ENCODE assay signal across 30 cellular contexts in genomic region chr2:207465894-207466293, GRCh38.
"Had no signal": no experiment of that assay in that cellular context is flagged by ENCODE, and none has a peak within 500 bp of the region (broad histone marks: within the 10 kb centered on the region; RNA-seq: fewer than 3 reads in every experiment).

No MANE protein-coding gene starts in this region.

- H3K27ac ChIP-seq: ascending aorta, body of pancreas, RWPE1, SJCRH30, VCaP had no signal

- DNase-seq: activated CD4-positive, alpha-beta memory T cell treated with anti-CD3 and anti-CD28 coated beads for 36 hours; activated CD4-positive, alpha-beta T cell treated with anti-CD3 and anti-CD28 coated beads, Interleukin-2, amount 10 ng/mL, durations not matched to agents 7 days and 5 days; activated CD4-positive, CD25-positive, alpha-beta regulatory T cell; activated CD8-positive, alpha-beta memory T cell treated with anti-CD3 and anti-CD28 coated beads for 24 hours; activated effector memory CD4-positive, alpha-beta T cell treated with anti-CD3 and anti-CD28 coated beads, Interleukin-2, amount 50 U/mL, for 16 hours; activated naive CD4-positive, alpha-beta T cell treated with Interleukin-2 at 50 U/mL for 16 hours; activated naive CD8-positive, alpha-beta T cell treated with anti-CD3 and anti-CD28 coated beads, Interleukin-2, amount 50 U/mL, for 24 hours; activated T-cell treated with anti-CD3 and anti-CD28 coated beads, Interleukin-2, amount 50 U/mL, for 4 hours; amniotic stem cell; body of pancreas; Kasumi-1; KBM-7; NCI-H1105 treated with DMSO at 0.1 percent for 48 hours; NCI-H1436 treated with DMSO at 0.1 percent for 48 hours; NCI-H2081; NCI-H2171; NCI-H345; NCI-H510A; NCI-H526 treated with DMSO at 0.1 percent for 48 hours; NCI-H82; OCI-M1; Right ventricle myocardium superior; SJCRH30; T-helper 17 cell; T-helper 9 cell had no signal

- H3K4me3 ChIP-seq: ascending aorta, body of pancreas, SJCRH30 had no signal

- H3K9me3 ChIP-seq: ascending aorta, body of pancreas, SJCRH30 had no signal

- H3K27me3 ChIP-seq: ascending aorta, body of pancreas, SJCRH30 had no signal

- H3K36me3 ChIP-seq: ascending aorta, SJCRH30 had no signal

- H3K4me1 ChIP-seq: ascending aorta, body of pancreas, SJCRH30 had no signal

- ATAC-seq: activated naive CD4-positive, alpha-beta T cell treated with anti-CD3 and anti-CD28 coated beads, Interleukin-2, amount 50 U/mL, for 72 hours; activated naive CD8-positive, alpha-beta T cell treated with anti-CD3 and anti-CD28 coated beads, Interleukin-2, amount 50 U/mL, for 24 hours; activated T-cell treated with anti-CD3 and anti-CD28 coated beads, Interleukin-2, amount 50 U/mL, for 4 hours; body of pancreas; Panc1; T-helper 17 cell had no signal
